Comparison of ENCODE assay signal across 10 cellular contexts in genomic region chr2:134706587-134707329, GRCh38. TPM values are rescaled to one million over a fixed set of nuclear protein-coding genes. Genes with fewer than 3 reads are reported as not detected.
A peak's percentile ranks its signal among the peaks of the same experiment; 100 is the strongest.
DNase-seq lines count a peak whose midpoint lies in the region; ATAC-seq, FAIRE-seq and TF ChIP-seq lines count a peak whose summit lies in the region.
"Had no signal": no experiment of that assay in that cellular context is flagged by ENCODE, and none has a peak within 500 bp of the region (broad histone marks: within the 10 kb centered on the region; RNA-seq: fewer than 3 reads in every experiment).

No MANE protein-coding gene starts in this region.

- H3K9me3 ChIP-seq in CD4-positive, alpha-beta memory T cell (ENCODE audit: control insufficient read depth in 1 of 2, low read length in 2 of 2), result no peaks in the 10 kb centered on the region
- H3K9me3 ChIP-seq in IMR-90 (ENCODE audit: control insufficient read depth, insufficient read depth, low read length), result no peaks in the 10 kb centered on the region
- H3K9me3 ChIP-seq in K562 (replicated peaks; ENCODE audit: control insufficient read depth, insufficient read depth, low read depth, low read length), result no peaks in the 10 kb centered on the region
- no peaks in the 10 kb centered on the region for H3K9me3 ChIP-seq in body of pancreas

- peak; percentile 70 for TF ChIP-seq EP300 in K562 (IDR thresholded peaks at IDR 0.05; ENCODE audit: low read length)

- no peak overlapping the region for H3K56ac ChIP-seq in IMR-90 (ENCODE audit: extremely low read depth, insufficient read depth, low read length)
- peak overlapping the region; percentile 15 for H3K56ac ChIP-seq in mesendoderm (ENCODE audit: low read length)

- H2BK20ac ChIP-seq in IMR-90 (ENCODE audit: low read depth, low read length), result no peak overlapping the region

- H3K18ac ChIP-seq in IMR-90 (ENCODE audit: low read depth, low read length) (no peak overlapping the region), mesendoderm (ENCODE audit: low read length) (no peak overlapping the region)

- no peaks in the 10 kb centered on the region for H3K36me3 ChIP-seq in CD4-positive, alpha-beta memory T cell (ENCODE audit: insufficient read depth, low read length)
- no peaks in the 10 kb centered on the region for H3K36me3 ChIP-seq in IMR-90 (ENCODE audit: control insufficient read depth, insufficient read depth, low read length)
- H3K36me3 ChIP-seq in K562 (ENCODE audit: control insufficient read depth, insufficient read depth, low read length), result no peaks in the 10 kb centered on the region
- H3K36me3 ChIP-seq in mesendoderm (ENCODE audit: control insufficient read depth, insufficient read depth, low read length), result no peaks in the 10 kb centered on the region
- no peaks in the 10 kb centered on the region for H3K36me3 ChIP-seq in body of pancreas (replicated peaks in 1 of 2; ENCODE audit: insufficient read depth in 1 of 2, low read depth in 2 of 2)
- H3K36me3 ChIP-seq: WERI-Rb-1 had no signal

- 53% methylated on average over 8 of the region's 18 CpGs; no CpG with 5 or more reads in 1 of the 2 experiments for WGBS in IMR-90 (ENCODE audit: extremely low coverage in 2 of 2, insufficient read length in 1 of 2), 2 experiments
- 2% methylated on average over 18 of the region's 18 CpGs for WGBS in K562 (ENCODE audit: insufficient coverage, low coverage, missing lambda C conversion rate)
- WGBS in mesendoderm (ENCODE audit: extremely low coverage, insufficient coverage, low lambda C conversion rate), result no CpG with 5 or more reads among the region's 18 CpGs
- 61 to 71% methylated on average over 18 of the region's 18 CpGs for WGBS in body of pancreas, 2 donors

- peaks cover 31 to 35% of the 10 kb centered on the region in 2 donors for H3K27me3 Mint-ChIP-seq in CD4-positive, alpha-beta memory T cell

- no peaks in the 10 kb centered on the region for H3K36me3 Mint-ChIP-seq in CD4-positive, alpha-beta memory T cell

- H2AFZ ChIP-seq in IMR-90 (replicated peaks; ENCODE audit: low read length, poor library complexity), result peak overlapping the region; percentile 10
- peak overlapping the region; percentile 90 for H2AFZ ChIP-seq in K562 (ENCODE audit: low read depth, low read length)

- H3K4me3 Mint-ChIP-seq in CD4-positive, alpha-beta memory T cell, result peak overlapping the region; percentile 25 to 89 (median 68)

- H3K27ac Mint-ChIP-seq in CD4-positive, alpha-beta memory T cell, result peak overlapping the region in 3 of 7 donors; percentile 0 to 34 (median 19)

- dilution Hi-C loops in IMR-90 (cut with HindIII; ENCODE audit: low sequenced_read_pairs, unreplicated experiment), result no loop called here

- no peak overlapping the region for H2AK9ac ChIP-seq in IMR-90 (replicated peaks; ENCODE audit: low read depth, low read length, poor library complexity)

- in situ Hi-C loops in IMR-90 (cut with MboI; ENCODE audit: low sequenced_read_pairs), result no loop called here
- in situ Hi-C loops in K562 (cut with MboI), result no loop called here

- H3K9me3 Mint-ChIP-seq in CD4-positive, alpha-beta memory T cell, result no peaks in the 10 kb centered on the region

- H2BK120ac ChIP-seq in IMR-90 (ENCODE audit: low read depth, low read length) (no peak overlapping the region), mesendoderm (ENCODE audit: low read depth, low read length) (no peak overlapping the region)

- no peak overlapping the region for H3K9ac ChIP-seq in IMR-90 (ENCODE audit: low read depth, low read length)
- H3K9ac ChIP-seq in K562 (ENCODE audit: insufficient read depth in 1 of 2, low read depth in 2 of 2, low read length in 2 of 2), result peak overlapping the region in 1 of 2 experiments; percentile 43; a peak in 2 of 4 replicates
- no peak overlapping the region for H3K9ac ChIP-seq in mesendoderm (ENCODE audit: low read length)

- H3K4me2 ChIP-seq in IMR-90 (ENCODE audit: low read depth, low read length) (no peak overlapping the region), K562 (ENCODE audit: insufficient read depth, low read length) (peak overlapping the region; percentile 76), mesendoderm (ENCODE audit: low read length) (no peak overlapping the region)

- H2BK5ac ChIP-seq in IMR-90 (ENCODE audit: low read depth, low read length, poor library complexity, severe bottlenecking), result no peak overlapping the region
- no peak overlapping the region for H2BK5ac ChIP-seq in mesendoderm (ENCODE audit: low read length)

- H3K27me3 ChIP-seq in CD4-positive, alpha-beta memory T cell (ENCODE audit: insufficient read depth, low read length), result peaks cover 12% of the 10 kb centered on the region
- H3K27me3 ChIP-seq in IMR-90 (ENCODE audit: control insufficient read depth, insufficient read depth, low read length), result peaks cover 2% of the 10 kb centered on the region
- H3K27me3 ChIP-seq in K562 (ENCODE audit: control insufficient read depth in 2 of 2, insufficient read depth in 2 of 2, low read length in 2 of 2), result peaks cover 0 to 12% of the 10 kb centered on the region in 2 experiments; a peak in 1 of 5 replicates
- H3K27me3 ChIP-seq in mesendoderm (ENCODE audit: insufficient read depth, low read length, poor library complexity), result no peaks in the 10 kb centered on the region
- no peaks in the 10 kb centered on the region for H3K27me3 ChIP-seq in body of pancreas

- no peak overlapping the region for H2AK5ac ChIP-seq in IMR-90 (ENCODE audit: low read depth, low read length)
- H2AK5ac ChIP-seq in mesendoderm (ENCODE audit: low read length), result no peak overlapping the region

- H3K27ac ChIP-seq in CD4-positive, alpha-beta memory T cell (ENCODE audit: low read depth, low read length), result no peak overlapping the region
- no peak overlapping the region for H3K27ac ChIP-seq in IMR-90 (ENCODE audit: insufficient read depth, low read length)
- H3K27ac ChIP-seq in K562 (ENCODE audit: extremely low read depth, low read depth, low read length), result peak overlapping the region; percentile 51; the same call in 2 of the 3 replicates
- H3K27ac ChIP-seq in mesendoderm (ENCODE audit: low read depth, low read length), result no peak overlapping the region
- H3K27ac ChIP-seq in body of pancreas, result peak overlapping the region in 1 of 4 donors; percentile 17
- H3K27ac ChIP-seq: WERI-Rb-1 had no signal

- H3K23ac ChIP-seq in IMR-90 (ENCODE audit: low read depth, low read length) (no peak overlapping the region), mesendoderm (ENCODE audit: low read length) (no peak overlapping the region)

- CTCF ChIA-PET in CD4-positive, alpha-beta memory T cell (lab: Charles Lee; ENCODE audit: partially characterized antibody), result interaction anchor here (0.5 kb wide), 1 partner anchor 830 kb away, joined by 3 read pairs; no protein-coding TSS in a partner anchor
- CTCF ChIA-PET in IMR-90 (lab: Yijun Ruan, JAX), result no interaction called here
- CTCF ChIA-PET in K562 (lab: Yijun Ruan, JAX; ENCODE audit: low intra/inter-chr PET ratio), result no interaction called here

- no peaks in the 10 kb centered on the region for H3K9me1 ChIP-seq in IMR-90 (ENCODE audit: insufficient read depth, low read length)
- no peaks in the 10 kb centered on the region for H3K9me1 ChIP-seq in K562 (ENCODE audit: control insufficient read depth, insufficient read depth, low read length)

- no peaks in the 10 kb centered on the region for H3K79me2 ChIP-seq in K562 (ENCODE audit: control insufficient read depth, insufficient read depth, low read length)
- H3K79me2 ChIP-seq in mesendoderm (ENCODE audit: control insufficient read depth, insufficient read depth, low read length), result no peaks in the 10 kb centered on the region

- H2BK15ac ChIP-seq in IMR-90 (ENCODE audit: low read depth, low read length) (no peak overlapping the region), mesendoderm (replicated peaks; ENCODE audit: low read depth) (no peak overlapping the region)

- BruUV-seq in IMR-90 (replicated peaks; lab: Mats Ljungman, UMichigan) (no TSS peak), K562 (replicated peaks; lab: Mats Ljungman, UMichigan) (no TSS peak)

- H3K14ac ChIP-seq in IMR-90 (replicated peaks; ENCODE audit: low read depth, low read length), result no peak overlapping the region

- no peak for ATAC-seq in IMR-90 (ENCODE audit: low read depth)
- peak; percentile 79 for ATAC-seq in K562
- ATAC-seq in GM21390 (IDR thresholded peaks at IDR 0.05; ENCODE audit: unreplicated experiment), result no peak
- ATAC-seq in body of pancreas, result no peak

- H4K8ac ChIP-seq in IMR-90 (ENCODE audit: low read depth in 2 of 2, low read length in 2 of 2) (no peak overlapping the region), mesendoderm (ENCODE audit: low read depth, low read length) (no peak overlapping the region)

- H4K20me1 ChIP-seq in IMR-90 (ENCODE audit: insufficient read depth, low read length) (no peaks in the 10 kb centered on the region), K562 (replicated peaks; ENCODE audit: control insufficient read depth, insufficient read depth, low read length) (no peaks in the 10 kb centered on the region; the same call in 1 of the 2 replicates)

- peak in 1 of 5 donors; percentile 9 for DNase-seq in CD4-positive, alpha-beta memory T cell
- DNase-seq in IMR-90, result no peak
- DNase-seq in K562 (ENCODE audit: extremely low read depth in 1 of 4, low spot score in 3 of 4), result peak; percentile 24 to 60 (median 42)
- DNase-seq in mesendoderm, result no peak
- no peak for DNase-seq in activated CD4-positive, CD25-positive, alpha-beta regulatory T cell treated with anti-CD3 and anti-CD28 coated beads, Interleukin-2, amount 50 U/mL, for 72 hours
- DNase-seq in GF-D8 (lab: John Stamatoyannopoulos, UW), result no peak
- no peak for DNase-seq in body of pancreas
- DNase-seq: NCI-H446, WERI-Rb-1 had no signal

- H4K5ac ChIP-seq in IMR-90 (ENCODE audit: low read depth, low read length), result no peak overlapping the region
- no peak overlapping the region for H4K5ac ChIP-seq in mesendoderm (ENCODE audit: low read length)

- H3K79me1 ChIP-seq in IMR-90 (ENCODE audit: low read depth in 1 of 2, low read length in 2 of 2), result no peaks in the 10 kb centered on the region
- H3K79me1 ChIP-seq in mesendoderm (ENCODE audit: low read length), result no peaks in the 10 kb centered on the region

- H3K4ac ChIP-seq in IMR-90 (ENCODE audit: low read depth, low read length), result no peak overlapping the region
- H3K4ac ChIP-seq in mesendoderm (ENCODE audit: low read depth, low read length), result no peak overlapping the region

- peak overlapping the region in 1 of 2 donors; percentile 10 for H3K4me3 ChIP-seq in CD4-positive, alpha-beta memory T cell (ENCODE audit: low read length in 2 of 2)
- H3K4me3 ChIP-seq in IMR-90 (ENCODE audit: insufficient read depth, low read depth, low read length), result no peak overlapping the region
- no peak overlapping the region for H3K4me3 ChIP-seq in K562
- H3K4me3 ChIP-seq in mesendoderm (ENCODE audit: low read length), result no peak overlapping the region
- H3K4me3 ChIP-seq in body of pancreas, result no peak overlapping the region

- peaks cover 16% of the 10 kb centered on the region for H3K4me1 ChIP-seq in CD4-positive, alpha-beta memory T cell (ENCODE audit: insufficient read depth, low read length)
- H3K4me1 ChIP-seq in IMR-90 (ENCODE audit: control insufficient read depth, insufficient read depth, low read length) (no peaks in the 10 kb centered on the region), K562 (replicated peaks in 1 of 2; ENCODE audit: control insufficient read depth in 2 of 2, insufficient read depth in 2 of 2, low read length in 2 of 2) (peaks cover 0 to 24% of the 10 kb centered on the region in 2 experiments; a peak in 3 of 5 replicates), mesendoderm (ENCODE audit: control insufficient read depth, low read depth, low read length) (peaks cover 7% of the 10 kb centered on the region), body of pancreas (peaks cover 23% of the 10 kb centered on the region)

- TF ChIP-seq RAD21 in IMR-90 (IDR thresholded peaks at IDR 0.05; ENCODE audit: low read length) (no peak), K562 (CRISPR knock-in tag; conservative IDR thresholded peaks at IDR 0.05 in 1 of 2, IDR thresholded peaks at IDR 0.05 in 1 of 2) (peak in 1 of 2 experiments; percentile 28; a peak in 2 of 4 replicates)

- H3K4me1 Mint-ChIP-seq in CD4-positive, alpha-beta memory T cell, result peaks cover 14 to 28% (median 19%) of the 10 kb centered on the region in 4 donors

- no peak for TF ChIP-seq CTCF in IMR-90 (conservative IDR thresholded peaks at IDR 0.05; ENCODE audit: low read depth, low read length)
- TF ChIP-seq CTCF in K562 (IDR thresholded peaks at IDR 0.05 in 2 of 3, conservative IDR thresholded peaks at IDR 0.05 in 1 of 3; ENCODE audit: insufficient read depth in 2 of 3, low read depth in 1 of 3, low read length in 3 of 3), result no peak
- no peak for TF ChIP-seq CTCF in body of pancreas (IDR thresholded peaks at IDR 0.05)

- POLR2A ChIA-PET in CD4-positive, alpha-beta memory T cell (lab: Charles Lee; ENCODE audit: partially characterized antibody), result no interaction called here
- POLR2A ChIA-PET in IMR-90 (lab: Charles Lee; ENCODE audit: unreplicated experiment) (no interaction called here), K562 (lab: Yijun Ruan, JAX) (interaction anchor here (0.5 to 1.2 kb wide), 3 partner anchors 9 to 11 kb away, joined by 3 read pairs; no protein-coding TSS in a partner anchor)

- H4K91ac ChIP-seq in IMR-90 (ENCODE audit: insufficient read depth, low read depth, low read length), result no peak overlapping the region

- FAIRE-seq in K562 (lab: Jason Lieb, UNC), result peak; percentile 65

- intact Hi-C loops in CD4-positive, alpha-beta memory T cell (cut with micrococcal nuclease), result no loop called here
- intact Hi-C loops in IMR-90 (cut with micrococcal nuclease), result no loop called here
- intact Hi-C loops in K562 (cut with micrococcal nuclease), result no loop called here
- intact Hi-C loops in body of pancreas (cut with DNase I), result no loop called here

- TF ChIP-seq POLR2A in IMR-90 (IDR thresholded peaks at IDR 0.05; ENCODE audit: low read depth, low read length) (no peak), K562 (conservative IDR thresholded peaks at IDR 0.05) (no peak), body of pancreas (IDR thresholded peaks at IDR 0.05) (no peak)

RNA-seq across cellular contexts. Expression of gene TMEM163, which starts 12.0 kb away (rescaled TPM):
- total RNA-seq in CD4-positive, alpha-beta memory T cell, result not detected
- polyA plus RNA-seq in CD4-positive, alpha-beta memory T cell, result under 1 TPM in 1 of 2 donors, not detected in 1; 0.47 TPM
- total RNA-seq in IMR-90 (2012; rRNA removed) (not detected in 2 replicates), K562 (2014; rRNA removed) (0.12 TPM in 1 of 2 replicates, not detected in the other), K562 (2014; rRNA removed; fragmentation: Illumina TruSeq; extraction: Trizol) (0.10 TPM in 1 of 2 replicates, not detected in the other), K562 (2015; rRNA removed; fragmentation: Illumina TruSeq; extraction: Trizol) (0.08 TPM in 1 of 2 replicates, not detected in the other), K562 (2021) (0.11 and 0.16 TPM in 2 replicates), body of pancreas (10 to 100 TPM; 16.2 to 27.5 TPM)
- polyA plus RNA-seq in IMR-90 (2012; rRNA removed) (not detected in 2 replicates), K562 (2011; rRNA removed) (0.51 and 0.68 TPM in 2 replicates), K562 (2014; fragmentation: Illumina TruSeq; extraction: Trizol) (0.18 and 0.19 TPM in 2 replicates), K562 (2014; fragmentation: Nextera tagmentation; extraction: Ambion mirVana) (under 1 TPM; 0.10 to 0.15 TPM), K562 (2014; rRNA removed) (0.04 TPM in 1 of 2 replicates, not detected in the other)
- polyA plus RNA-seq in IMR-90 (2012; cell fraction: cytosol; rRNA removed), result not detected in 2 replicates
- polyA plus RNA-seq in IMR-90 (2012; cell fraction: nucleus; rRNA removed; ENCODE audit: low replicate concordance), result not detected in 2 replicates
- total RNA-seq in K562 (2011; cell fraction: chromatin; rRNA removed; ENCODE audit: low replicate concordance), result 0.46 TPM in 1 of 2 replicates, not detected in the other
- total RNA-seq in K562 (2011; cell fraction: nucleolus; rRNA removed), result 0.50 TPM in 1 of 2 replicates, not detected in the other
- 0.29 and 0.69 TPM in 2 replicates for total RNA-seq in K562 (2011; cell fraction: nucleoplasm; rRNA removed)
- polyA plus RNA-seq in K562 (2011; cell fraction: cytosol; rRNA removed), result 0.52 and 0.60 TPM in 2 replicates
- 0.98 and 1.0 TPM in 2 replicates for polyA plus RNA-seq in K562 (2011; cell fraction: nucleus; rRNA removed)
- polyA plus RNA-seq in K562 (2012), result 0.30 and 0.53 TPM in 2 replicates
- 0.39 and 0.54 TPM in 2 replicates for polyA minus RNA-seq in K562 (2011; rRNA and poly(A)+ RNA removed)
- 0.57 TPM in 1 of 2 replicates, not detected in the other for polyA minus RNA-seq in K562 (2011; cell fraction: cytosol; rRNA and poly(A)+ RNA removed)
- 0.40 and 0.44 TPM in 2 replicates for polyA minus RNA-seq in K562 (2011; cell fraction: nucleus; rRNA and poly(A)+ RNA removed)
- 0.25 TPM for polyA plus RNA-seq in mesendoderm (2013, experiment 1 of 2)
- 0.15 TPM for polyA plus RNA-seq in mesendoderm (2013, experiment 2 of 2)

Comparison
In these comparisons a context has a peak if more than half of its experiments do, and no peak if none do; other contexts are left out.
1. DNase-seq: peak in K562 (4 of 4); none in IMR-90 (single experiment), mesendoderm (single experiment), activated CD4-positive, CD25-positive, alpha-beta regulatory T cell treated with anti-CD3 and anti-CD28 coated beads, Interleukin-2, amount 50 U/mL, for 72 hours (single experiment), GF-D8 (single experiment) and body of pancreas (0 of 4).
2. RNA of gene TMEM163, which starts 12.0 kb away (total RNA-seq): 16.2 to 27.5 TPM in body of pancreas; 0.08 to 0.69 TPM in K562, not detected in CD4-positive, alpha-beta memory T cell and not detected in IMR-90; every median in the first group is over 10 times any median in the second.